In the genomic region with DNA sequence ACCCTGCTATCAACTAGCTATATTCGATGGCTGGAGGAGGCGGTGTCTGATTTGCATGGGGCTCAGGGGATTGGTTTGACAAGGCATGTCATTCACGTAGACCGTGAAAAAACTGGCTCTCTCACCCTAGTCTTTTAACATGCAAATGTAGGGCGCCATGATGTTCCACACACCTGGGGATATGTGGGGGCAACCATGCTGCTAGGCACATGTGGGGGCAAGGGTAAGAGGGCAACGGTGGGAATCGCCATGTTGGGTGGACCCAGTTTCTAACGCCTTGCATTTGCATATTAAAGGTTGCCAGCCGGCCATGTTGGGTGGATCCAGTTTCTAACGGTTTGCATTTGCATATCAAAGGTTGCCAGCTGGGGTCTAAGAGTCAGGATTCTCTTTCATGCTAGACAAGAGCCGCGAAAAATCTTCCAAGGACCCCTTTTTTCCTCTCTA, we compare ENCODE assay signal across 1 cellular context.
TF ChIP-seq lines count a peak whose summit lies in the region.

No MANE protein-coding gene starts in this region.

TF ChIP-seq in K562, 482 proteins besides CTCF, POLR2A, EP300 and RAD21 (continued from another document and continues in another):
- no peak for TF ChIP-seq AFF1 (IDR thresholded peaks at IDR 0.05; ENCODE audit: low read depth in 1 of 2, partially characterized antibody in 2 of 2)
- no peak for TF ChIP-seq MAFG (tag; conservative IDR thresholded peaks at IDR 0.05)
- TF ChIP-seq, protein P1, sequence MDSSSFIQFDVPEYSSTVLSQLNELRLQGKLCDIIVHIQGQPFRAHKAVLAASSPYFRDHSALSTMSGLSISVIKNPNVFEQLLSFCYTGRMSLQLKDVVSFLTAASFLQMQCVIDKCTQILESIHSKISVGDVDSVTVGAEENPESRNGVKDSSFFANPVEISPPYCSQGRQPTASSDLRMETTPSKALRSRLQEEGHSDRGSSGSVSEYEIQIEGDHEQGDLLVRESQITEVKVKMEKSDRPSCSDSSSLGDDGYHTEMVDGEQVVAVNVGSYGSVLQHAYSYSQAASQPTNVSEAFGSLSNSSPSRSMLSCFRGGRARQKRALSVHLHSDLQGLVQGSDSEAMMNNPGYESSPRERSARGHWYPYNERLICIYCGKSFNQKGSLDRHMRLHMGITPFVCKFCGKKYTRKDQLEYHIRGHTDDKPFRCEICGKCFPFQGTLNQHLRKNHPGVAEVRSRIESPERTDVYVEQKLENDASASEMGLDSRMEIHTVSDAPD (CRISPR knock-in tag; IDR thresholded peaks at IDR 0.05) = no peak
- TF ChIP-seq, protein P2, sequence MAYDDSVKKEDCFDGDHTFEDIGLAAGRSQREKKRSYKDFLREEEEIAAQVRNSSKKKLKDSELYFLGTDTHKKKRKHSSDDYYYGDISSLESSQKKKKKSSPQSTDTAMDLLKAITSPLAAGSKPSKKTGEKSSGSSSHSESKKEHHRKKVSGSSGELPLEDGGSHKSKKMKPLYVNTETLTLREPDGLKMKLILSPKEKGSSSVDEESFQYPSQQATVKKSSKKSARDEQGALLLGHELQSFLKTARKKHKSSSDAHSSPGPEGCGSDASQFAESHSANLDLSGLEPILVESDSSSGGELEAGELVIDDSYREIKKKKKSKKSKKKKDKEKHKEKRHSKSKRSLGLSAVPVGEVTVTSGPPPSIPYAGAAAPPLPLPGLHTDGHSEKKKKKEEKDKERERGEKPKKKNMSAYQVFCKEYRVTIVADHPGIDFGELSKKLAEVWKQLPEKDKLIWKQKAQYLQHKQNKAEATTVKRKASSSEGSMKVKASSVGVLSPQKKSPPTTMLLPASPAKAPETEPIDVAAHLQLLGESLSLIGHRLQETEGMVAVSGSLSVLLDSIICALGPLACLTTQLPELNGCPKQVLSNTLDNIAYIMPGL (CRISPR knock-in tag; IDR thresholded peaks at IDR 0.05) = no peak
- no peak for TF ChIP-seq TRIM25 (IDR thresholded peaks at IDR 0.05; ENCODE audit: borderline replicate concordance)
- peak; percentile 44; the same call in 1 of the 2 replicates for TF ChIP-seq SMAD4 (CRISPR knock-in tag; conservative IDR thresholded peaks at IDR 0.05)
- TF ChIP-seq OTX1 (CRISPR knock-in tag; IDR thresholded peaks at IDR 0.05) = no peak
- TF ChIP-seq, protein P3, sequence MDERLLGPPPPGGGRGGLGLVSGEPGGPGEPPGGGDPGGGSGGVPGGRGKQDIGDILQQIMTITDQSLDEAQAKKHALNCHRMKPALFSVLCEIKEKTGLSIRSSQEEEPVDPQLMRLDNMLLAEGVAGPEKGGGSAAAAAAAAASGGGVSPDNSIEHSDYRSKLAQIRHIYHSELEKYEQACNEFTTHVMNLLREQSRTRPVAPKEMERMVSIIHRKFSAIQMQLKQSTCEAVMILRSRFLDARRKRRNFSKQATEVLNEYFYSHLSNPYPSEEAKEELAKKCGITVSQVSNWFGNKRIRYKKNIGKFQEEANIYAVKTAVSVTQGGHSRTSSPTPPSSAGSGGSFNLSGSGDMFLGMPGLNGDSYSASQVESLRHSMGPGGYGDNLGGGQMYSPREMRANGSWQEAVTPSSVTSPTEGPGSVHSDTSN (CRISPR knock-in tag; IDR thresholded peaks at IDR 0.05; ENCODE audit: low read depth) = peak; percentile 37; the same call in 1 of the 2 replicates
- TF ChIP-seq, protein P3 (tag; conservative IDR thresholded peaks at IDR 0.05; ENCODE audit: low read depth) = peak; percentile 93
- no peak for TF ChIP-seq NR2F6 (CRISPR knock-in tag; IDR thresholded peaks at IDR 0.05)
- TF ChIP-seq, protein P4, sequence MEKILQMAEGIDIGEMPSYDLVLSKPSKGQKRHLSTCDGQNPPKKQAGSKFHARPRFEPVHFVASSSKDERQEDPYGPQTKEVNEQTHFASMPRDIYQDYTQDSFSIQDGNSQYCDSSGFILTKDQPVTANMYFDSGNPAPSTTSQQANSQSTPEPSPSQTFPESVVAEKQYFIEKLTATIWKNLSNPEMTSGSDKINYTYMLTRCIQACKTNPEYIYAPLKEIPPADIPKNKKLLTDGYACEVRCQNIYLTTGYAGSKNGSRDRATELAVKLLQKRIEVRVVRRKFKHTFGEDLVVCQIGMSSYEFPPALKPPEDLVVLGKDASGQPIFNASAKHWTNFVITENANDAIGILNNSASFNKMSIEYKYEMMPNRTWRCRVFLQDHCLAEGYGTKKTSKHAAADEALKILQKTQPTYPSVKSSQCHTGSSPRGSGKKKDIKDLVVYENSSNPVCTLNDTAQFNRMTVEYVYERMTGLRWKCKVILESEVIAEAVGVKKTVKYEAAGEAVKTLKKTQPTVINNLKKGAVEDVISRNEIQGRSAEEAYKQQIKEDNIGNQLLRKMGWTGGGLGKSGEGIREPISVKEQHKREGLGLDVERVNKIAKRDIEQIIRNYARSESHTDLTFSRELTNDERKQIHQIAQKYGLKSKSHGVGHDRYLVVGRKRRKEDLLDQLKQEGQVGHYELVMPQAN (IDR thresholded peaks at IDR 0.05; ENCODE audit: borderline replicate concordance) = no peak
- no peak for TF ChIP-seq SIRT6 (IDR thresholded peaks at IDR 0.05; ENCODE audit: low read depth, low read length)
- TF ChIP-seq KLF10 (CRISPR knock-in tag; IDR thresholded peaks at IDR 0.05) = no peak
- 0 out of 3 replicates have a peak, but pooled peaks of 1 of the 2 experiments have one; percentile 53 for TF ChIP-seq CBX3 (IDR thresholded peaks at IDR 0.05; ENCODE audit: borderline replicate concordance in 1 of 2, low read length in 2 of 2)
- TF ChIP-seq, protein P5, sequence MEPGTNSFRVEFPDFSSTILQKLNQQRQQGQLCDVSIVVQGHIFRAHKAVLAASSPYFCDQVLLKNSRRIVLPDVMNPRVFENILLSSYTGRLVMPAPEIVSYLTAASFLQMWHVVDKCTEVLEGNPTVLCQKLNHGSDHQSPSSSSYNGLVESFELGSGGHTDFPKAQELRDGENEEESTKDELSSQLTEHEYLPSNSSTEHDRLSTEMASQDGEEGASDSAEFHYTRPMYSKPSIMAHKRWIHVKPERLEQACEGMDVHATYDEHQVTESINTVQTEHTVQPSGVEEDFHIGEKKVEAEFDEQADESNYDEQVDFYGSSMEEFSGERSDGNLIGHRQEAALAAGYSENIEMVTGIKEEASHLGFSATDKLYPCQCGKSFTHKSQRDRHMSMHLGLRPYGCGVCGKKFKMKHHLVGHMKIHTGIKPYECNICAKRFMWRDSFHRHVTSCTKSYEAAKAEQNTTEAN (CRISPR knock-in tag; IDR thresholded peaks at IDR 0.05) = no peak
- no peak for TF ChIP-seq ZNF12 (CRISPR knock-in tag; IDR thresholded peaks at IDR 0.05)
- TF ChIP-seq BHLHE40 (IDR thresholded peaks at IDR 0.05; ENCODE audit: low read length) = no peak
- TF ChIP-seq SETDB1 (IDR thresholded peaks at IDR 0.05; ENCODE audit: low read length) = no peak
- TF ChIP-seq HDAC8 (tag; IDR thresholded peaks at IDR 0.05) = no peak
- no peak for TF ChIP-seq FOXA1 (IDR thresholded peaks at IDR 0.05; ENCODE audit: borderline replicate concordance)
- no peak for TF ChIP-seq HDAC2 (IDR thresholded peaks at IDR 0.05)
- no peak for TF ChIP-seq YBX1 (IDR thresholded peaks at IDR 0.05)
- TF ChIP-seq ZNF3 (CRISPR knock-in tag; IDR thresholded peaks at IDR 0.05) = no peak
- no peak for TF ChIP-seq ZNF232 (CRISPR knock-in tag; IDR thresholded peaks at IDR 0.05)
- TF ChIP-seq NFYB (IDR thresholded peaks at IDR 0.05; ENCODE audit: extremely low read depth, insufficient read length) = no peak
- no peak for TF ChIP-seq NUFIP1 (IDR thresholded peaks at IDR 0.05; ENCODE audit: partially characterized antibody)
- no peak for TF ChIP-seq MAFK (IDR thresholded peaks at IDR 0.05; ENCODE audit: low read length)
- no peak for TF ChIP-seq NR3C1 (CRISPR knock-in tag; IDR thresholded peaks at IDR 0.05)
- no peak for TF ChIP-seq SP1 (CRISPR knock-in tag; IDR thresholded peaks at IDR 0.05)
- TF ChIP-seq JUNB (CRISPR knock-in tag; conservative IDR thresholded peaks at IDR 0.05) = no peak
- TF ChIP-seq ELK1 (CRISPR knock-in tag; IDR thresholded peaks at IDR 0.05) = no peak
- TF ChIP-seq ZFP30 (CRISPR knock-in tag; IDR thresholded peaks at IDR 0.05; ENCODE audit: borderline replicate concordance) = no peak
- no peak for TF ChIP-seq SMARCA4 (IDR thresholded peaks at IDR 0.05)
- TF ChIP-seq, protein P6, sequence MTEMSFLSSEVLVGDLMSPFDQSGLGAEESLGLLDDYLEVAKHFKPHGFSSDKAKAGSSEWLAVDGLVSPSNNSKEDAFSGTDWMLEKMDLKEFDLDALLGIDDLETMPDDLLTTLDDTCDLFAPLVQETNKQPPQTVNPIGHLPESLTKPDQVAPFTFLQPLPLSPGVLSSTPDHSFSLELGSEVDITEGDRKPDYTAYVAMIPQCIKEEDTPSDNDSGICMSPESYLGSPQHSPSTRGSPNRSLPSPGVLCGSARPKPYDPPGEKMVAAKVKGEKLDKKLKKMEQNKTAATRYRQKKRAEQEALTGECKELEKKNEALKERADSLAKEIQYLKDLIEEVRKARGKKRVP (CRISPR knock-in tag; IDR thresholded peaks at IDR 0.05) = no peak
- no peak for TF ChIP-seq EHMT2 (IDR thresholded peaks at IDR 0.05)
- TF ChIP-seq ZNF583 (CRISPR knock-in tag; IDR thresholded peaks at IDR 0.05) = no peak
- TF ChIP-seq NR2C1 (IDR thresholded peaks at IDR 0.05) = no peak
- TF ChIP-seq NR2C1 (tag; IDR thresholded peaks at IDR 0.05) = peak; percentile 66
- no peak for TF ChIP-seq POLR3A (IDR thresholded peaks at IDR 0.05; ENCODE audit: borderline replicate concordance, extremely low read depth, insufficient read depth, insufficient read length)
- TF ChIP-seq PRPF4 (IDR thresholded peaks at IDR 0.05; ENCODE audit: insufficient read depth, low read depth, low read length, poor library complexity, severe bottlenecking) = no peak
- no peak for TF ChIP-seq RBM39 (optimal IDR thresholded peaks at IDR 0.05; ENCODE audit: low read depth, low read length)
- TF ChIP-seq YY1 (IDR thresholded peaks at IDR 0.05; ENCODE audit: borderline replicate concordance in 1 of 3, control insufficient read depth in 1 of 3, extremely low read depth in 1 of 3, insufficient read depth in 3 of 3, insufficient read length in 1 of 3, insufficient replicate concordance in 2 of 3, low read depth in 1 of 3, low read length in 2 of 3) = peak; percentile 35 to 84 (median 61)
- TF ChIP-seq ARID1B (IDR thresholded peaks at IDR 0.05) = peak; percentile 19; the same call in 1 of the 2 replicates
- TF ChIP-seq PTRF (tag; IDR thresholded peaks at IDR 0.05) = no peak
- TF ChIP-seq, protein P7, sequence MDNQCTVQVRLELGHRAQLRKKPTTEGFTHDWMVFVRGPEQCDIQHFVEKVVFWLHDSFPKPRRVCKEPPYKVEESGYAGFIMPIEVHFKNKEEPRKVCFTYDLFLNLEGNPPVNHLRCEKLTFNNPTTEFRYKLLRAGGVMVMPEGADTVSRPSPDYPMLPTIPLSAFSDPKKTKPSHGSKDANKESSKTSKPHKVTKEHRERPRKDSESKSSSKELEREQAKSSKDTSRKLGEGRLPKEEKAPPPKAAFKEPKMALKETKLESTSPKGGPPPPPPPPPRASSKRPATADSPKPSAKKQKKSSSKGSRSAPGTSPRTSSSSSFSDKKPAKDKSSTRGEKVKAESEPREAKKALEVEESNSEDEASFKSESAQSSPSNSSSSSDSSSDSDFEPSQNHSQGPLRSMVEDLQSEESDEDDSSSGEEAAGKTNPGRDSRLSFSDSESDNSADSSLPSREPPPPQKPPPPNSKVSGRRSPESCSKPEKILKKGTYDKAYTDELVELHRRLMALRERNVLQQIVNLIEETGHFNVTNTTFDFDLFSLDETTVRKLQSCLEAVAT (IDR thresholded peaks at IDR 0.05) = no peak
